In the genomic region with DNA sequence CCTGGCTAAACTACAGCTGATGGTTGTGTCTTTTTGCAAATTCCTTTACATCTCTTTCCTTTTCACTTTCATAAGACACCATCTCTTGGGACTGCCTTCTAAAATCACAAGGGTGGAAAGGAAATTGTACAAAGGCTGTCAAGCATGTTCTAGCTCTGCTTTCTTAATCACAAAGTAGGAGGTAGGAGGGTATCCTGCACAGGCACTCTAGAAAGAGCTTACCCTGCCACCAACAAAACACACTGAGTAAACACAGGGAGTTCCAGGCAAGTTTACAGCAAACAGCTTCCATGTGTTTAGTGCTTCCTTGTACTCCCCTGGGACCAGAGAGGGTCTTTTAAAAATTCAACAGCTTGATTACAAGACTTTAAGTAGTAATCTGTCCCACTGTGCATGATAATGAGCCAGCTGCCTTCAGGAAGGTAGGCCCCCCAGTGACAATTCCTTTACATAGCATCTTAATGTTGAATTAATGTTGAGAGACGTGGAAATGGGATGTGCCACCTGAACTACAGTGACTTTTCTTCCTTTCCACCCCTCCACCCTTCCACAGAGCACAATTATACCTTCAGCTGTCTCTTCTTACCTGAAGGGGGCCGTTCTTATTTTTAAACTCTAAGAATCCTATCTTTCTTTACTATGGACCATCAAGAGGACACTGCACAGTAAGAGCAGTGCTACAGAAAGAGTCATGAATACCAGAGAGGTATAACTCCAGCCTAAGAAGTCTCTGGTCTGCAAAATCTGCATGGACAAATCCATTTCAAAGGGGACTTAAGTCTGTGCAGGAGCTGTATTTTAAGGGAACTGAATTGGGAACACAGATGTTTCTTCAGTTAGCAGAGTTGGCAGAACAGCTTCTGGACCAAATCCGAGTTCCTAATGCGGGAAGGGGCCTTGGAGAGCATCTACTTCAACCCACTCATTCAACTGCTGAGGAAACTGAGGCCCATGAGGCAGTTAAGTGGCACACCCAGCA, we compare ENCODE assay signal across 2 cellular contexts.
TF ChIP-seq lines count a peak whose summit lies in the region.

No MANE protein-coding gene starts in this region.

TF ChIP-seq in HCT116, 20 proteins besides CTCF, POLR2A, EP300 and RAD21 (continued from another document):
- TF ChIP-seq ZBTB33 (IDR thresholded peaks at IDR 0.05; ENCODE audit: extremely low read depth, insufficient replicate concordance, low read length) (no peak), EGR1 (IDR thresholded peaks at IDR 0.05; ENCODE audit: low read depth) (no peak), SP1 (IDR thresholded peaks at IDR 0.05; ENCODE audit: low read depth) (no peak)

TF ChIP-seq in WTC11, 78 proteins besides CTCF, POLR2A, EP300 and RAD21 (continued from another document and continues in another):
- TF ChIP-seq FOXP4 (CRISPR knock-in tag; IDR thresholded peaks at IDR 0.05) = peak; percentile 58; the same call in 1 of the 2 replicates
- no peak for TF ChIP-seq SMAD4 (CRISPR knock-in tag; IDR thresholded peaks at IDR 0.05)
- TF ChIP-seq RORB (CRISPR knock-in tag; IDR thresholded peaks at IDR 0.05) = no peak
- TF ChIP-seq, protein P1, sequence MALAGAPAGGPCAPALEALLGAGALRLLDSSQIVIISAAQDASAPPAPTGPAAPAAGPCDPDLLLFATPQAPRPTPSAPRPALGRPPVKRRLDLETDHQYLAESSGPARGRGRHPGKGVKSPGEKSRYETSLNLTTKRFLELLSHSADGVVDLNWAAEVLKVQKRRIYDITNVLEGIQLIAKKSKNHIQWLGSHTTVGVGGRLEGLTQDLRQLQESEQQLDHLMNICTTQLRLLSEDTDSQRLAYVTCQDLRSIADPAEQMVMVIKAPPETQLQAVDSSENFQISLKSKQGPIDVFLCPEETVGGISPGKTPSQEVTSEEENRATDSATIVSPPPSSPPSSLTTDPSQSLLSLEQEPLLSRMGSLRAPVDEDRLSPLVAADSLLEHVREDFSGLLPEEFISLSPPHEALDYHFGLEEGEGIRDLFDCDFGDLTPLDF (CRISPR knock-in tag; IDR thresholded peaks at IDR 0.05) = no peak
- no peak for TF ChIP-seq ZNF138 (CRISPR knock-in tag; conservative IDR thresholded peaks at IDR 0.05)
- TF ChIP-seq SMAD3 (CRISPR knock-in tag; IDR thresholded peaks at IDR 0.05; ENCODE audit: borderline replicate concordance) = no peak
- TF ChIP-seq GTF2I (CRISPR knock-in tag; conservative IDR thresholded peaks at IDR 0.05) = peak; percentile 63
- TF ChIP-seq, protein P2, sequence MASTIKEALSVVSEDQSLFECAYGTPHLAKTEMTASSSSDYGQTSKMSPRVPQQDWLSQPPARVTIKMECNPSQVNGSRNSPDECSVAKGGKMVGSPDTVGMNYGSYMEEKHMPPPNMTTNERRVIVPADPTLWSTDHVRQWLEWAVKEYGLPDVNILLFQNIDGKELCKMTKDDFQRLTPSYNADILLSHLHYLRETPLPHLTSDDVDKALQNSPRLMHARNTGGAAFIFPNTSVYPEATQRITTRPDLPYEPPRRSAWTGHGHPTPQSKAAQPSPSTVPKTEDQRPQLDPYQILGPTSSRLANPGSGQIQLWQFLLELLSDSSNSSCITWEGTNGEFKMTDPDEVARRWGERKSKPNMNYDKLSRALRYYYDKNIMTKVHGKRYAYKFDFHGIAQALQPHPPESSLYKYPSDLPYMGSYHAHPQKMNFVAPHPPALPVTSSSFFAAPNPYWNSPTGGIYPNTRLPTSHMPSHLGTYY (CRISPR knock-in tag; IDR thresholded peaks at IDR 0.05) = no peak
- TF ChIP-seq ZNF232 (CRISPR knock-in tag; IDR thresholded peaks at IDR 0.05) = 0 out of 2 replicates have a peak, but pooled peaks have one; percentile 34
- 0 out of 2 replicates have a peak, but pooled peaks have one; percentile 55 for TF ChIP-seq ZBTB43 (CRISPR knock-in tag; IDR thresholded peaks at IDR 0.05)
- TF ChIP-seq MXD4 (CRISPR knock-in tag; IDR thresholded peaks at IDR 0.05; ENCODE audit: borderline replicate concordance) = no peak
- TF ChIP-seq ATF6 (CRISPR knock-in tag; IDR thresholded peaks at IDR 0.05) = no peak
- TF ChIP-seq NR1H2 (CRISPR knock-in tag; IDR thresholded peaks at IDR 0.05) = no peak
- no peak for TF ChIP-seq CREM (CRISPR knock-in tag; IDR thresholded peaks at IDR 0.05)
- 0 out of 2 replicates have a peak, but pooled peaks have one; percentile 18 for TF ChIP-seq SP1 (CRISPR knock-in tag; conservative IDR thresholded peaks at IDR 0.05)
- no peak; the same call in 1 of the 2 replicates for TF ChIP-seq ETV6 (CRISPR knock-in tag; IDR thresholded peaks at IDR 0.05)
- no peak for TF ChIP-seq ZNF263 (CRISPR knock-in tag; IDR thresholded peaks at IDR 0.05; ENCODE audit: low read depth)
- TF ChIP-seq, protein P3, sequence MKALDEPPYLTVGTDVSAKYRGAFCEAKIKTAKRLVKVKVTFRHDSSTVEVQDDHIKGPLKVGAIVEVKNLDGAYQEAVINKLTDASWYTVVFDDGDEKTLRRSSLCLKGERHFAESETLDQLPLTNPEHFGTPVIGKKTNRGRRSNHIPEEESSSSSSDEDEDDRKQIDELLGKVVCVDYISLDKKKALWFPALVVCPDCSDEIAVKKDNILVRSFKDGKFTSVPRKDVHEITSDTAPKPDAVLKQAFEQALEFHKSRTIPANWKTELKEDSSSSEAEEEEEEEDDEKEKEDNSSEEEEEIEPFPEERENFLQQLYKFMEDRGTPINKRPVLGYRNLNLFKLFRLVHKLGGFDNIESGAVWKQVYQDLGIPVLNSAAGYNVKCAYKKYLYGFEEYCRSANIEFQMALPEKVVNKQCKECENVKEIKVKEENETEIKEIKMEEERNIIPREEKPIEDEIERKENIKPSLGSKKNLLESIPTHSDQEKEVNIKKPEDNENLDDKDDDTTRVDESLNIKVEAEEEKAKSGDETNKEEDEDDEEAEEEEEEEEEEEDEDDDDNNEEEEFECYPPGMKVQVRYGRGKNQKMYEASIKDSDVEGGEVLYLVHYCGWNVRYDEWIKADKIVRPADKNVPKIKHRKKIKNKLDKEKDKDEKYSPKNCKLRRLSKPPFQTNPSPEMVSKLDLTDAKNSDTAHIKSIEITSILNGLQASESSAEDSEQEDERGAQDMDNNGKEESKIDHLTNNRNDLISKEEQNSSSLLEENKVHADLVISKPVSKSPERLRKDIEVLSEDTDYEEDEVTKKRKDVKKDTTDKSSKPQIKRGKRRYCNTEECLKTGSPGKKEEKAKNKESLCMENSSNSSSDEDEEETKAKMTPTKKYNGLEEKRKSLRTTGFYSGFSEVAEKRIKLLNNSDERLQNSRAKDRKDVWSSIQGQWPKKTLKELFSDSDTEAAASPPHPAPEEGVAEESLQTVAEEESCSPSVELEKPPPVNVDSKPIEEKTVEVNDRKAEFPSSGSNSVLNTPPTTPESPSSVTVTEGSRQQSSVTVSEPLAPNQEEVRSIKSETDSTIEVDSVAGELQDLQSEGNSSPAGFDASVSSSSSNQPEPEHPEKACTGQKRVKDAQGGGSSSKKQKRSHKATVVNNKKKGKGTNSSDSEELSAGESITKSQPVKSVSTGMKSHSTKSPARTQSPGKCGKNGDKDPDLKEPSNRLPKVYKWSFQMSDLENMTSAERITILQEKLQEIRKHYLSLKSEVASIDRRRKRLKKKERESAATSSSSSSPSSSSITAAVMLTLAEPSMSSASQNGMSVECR (CRISPR knock-in tag; IDR thresholded peaks at IDR 0.05; ENCODE audit: borderline replicate concordance) = no peak
- TF ChIP-seq, protein P4, sequence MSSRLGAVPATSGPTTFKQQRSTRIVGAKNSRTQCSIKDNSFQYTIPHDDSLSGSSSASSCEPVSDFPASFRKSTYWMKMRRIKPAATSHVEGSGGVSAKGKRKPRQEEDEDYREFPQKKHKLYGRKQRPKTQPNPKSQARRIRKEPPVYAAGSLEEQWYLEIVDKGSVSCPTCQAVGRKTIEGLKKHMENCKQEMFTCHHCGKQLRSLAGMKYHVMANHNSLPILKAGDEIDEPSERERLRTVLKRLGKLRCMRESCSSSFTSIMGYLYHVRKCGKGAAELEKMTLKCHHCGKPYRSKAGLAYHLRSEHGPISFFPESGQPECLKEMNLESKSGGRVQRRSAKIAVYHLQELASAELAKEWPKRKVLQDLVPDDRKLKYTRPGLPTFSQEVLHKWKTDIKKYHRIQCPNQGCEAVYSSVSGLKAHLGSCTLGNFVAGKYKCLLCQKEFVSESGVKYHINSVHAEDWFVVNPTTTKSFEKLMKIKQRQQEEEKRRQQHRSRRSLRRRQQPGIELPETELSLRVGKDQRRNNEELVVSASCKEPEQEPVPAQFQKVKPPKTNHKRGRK (CRISPR knock-in tag; IDR thresholded peaks at IDR 0.05; ENCODE audit: borderline replicate concordance) = no peak
- TF ChIP-seq, protein P5, sequence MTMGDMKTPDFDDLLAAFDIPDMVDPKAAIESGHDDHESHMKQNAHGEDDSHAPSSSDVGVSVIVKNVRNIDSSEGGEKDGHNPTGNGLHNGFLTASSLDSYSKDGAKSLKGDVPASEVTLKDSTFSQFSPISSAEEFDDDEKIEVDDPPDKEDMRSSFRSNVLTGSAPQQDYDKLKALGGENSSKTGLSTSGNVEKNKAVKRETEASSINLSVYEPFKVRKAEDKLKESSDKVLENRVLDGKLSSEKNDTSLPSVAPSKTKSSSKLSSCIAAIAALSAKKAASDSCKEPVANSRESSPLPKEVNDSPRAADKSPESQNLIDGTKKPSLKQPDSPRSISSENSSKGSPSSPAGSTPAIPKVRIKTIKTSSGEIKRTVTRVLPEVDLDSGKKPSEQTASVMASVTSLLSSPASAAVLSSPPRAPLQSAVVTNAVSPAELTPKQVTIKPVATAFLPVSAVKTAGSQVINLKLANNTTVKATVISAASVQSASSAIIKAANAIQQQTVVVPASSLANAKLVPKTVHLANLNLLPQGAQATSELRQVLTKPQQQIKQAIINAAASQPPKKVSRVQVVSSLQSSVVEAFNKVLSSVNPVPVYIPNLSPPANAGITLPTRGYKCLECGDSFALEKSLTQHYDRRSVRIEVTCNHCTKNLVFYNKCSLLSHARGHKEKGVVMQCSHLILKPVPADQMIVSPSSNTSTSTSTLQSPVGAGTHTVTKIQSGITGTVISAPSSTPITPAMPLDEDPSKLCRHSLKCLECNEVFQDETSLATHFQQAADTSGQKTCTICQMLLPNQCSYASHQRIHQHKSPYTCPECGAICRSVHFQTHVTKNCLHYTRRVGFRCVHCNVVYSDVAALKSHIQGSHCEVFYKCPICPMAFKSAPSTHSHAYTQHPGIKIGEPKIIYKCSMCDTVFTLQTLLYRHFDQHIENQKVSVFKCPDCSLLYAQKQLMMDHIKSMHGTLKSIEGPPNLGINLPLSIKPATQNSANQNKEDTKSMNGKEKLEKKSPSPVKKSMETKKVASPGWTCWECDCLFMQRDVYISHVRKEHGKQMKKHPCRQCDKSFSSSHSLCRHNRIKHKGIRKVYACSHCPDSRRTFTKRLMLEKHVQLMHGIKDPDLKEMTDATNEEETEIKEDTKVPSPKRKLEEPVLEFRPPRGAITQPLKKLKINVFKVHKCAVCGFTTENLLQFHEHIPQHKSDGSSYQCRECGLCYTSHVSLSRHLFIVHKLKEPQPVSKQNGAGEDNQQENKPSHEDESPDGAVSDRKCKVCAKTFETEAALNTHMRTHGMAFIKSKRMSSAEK (CRISPR knock-in tag; IDR thresholded peaks at IDR 0.05; ENCODE audit: borderline replicate concordance) = no peak
- TF ChIP-seq USF1 (CRISPR knock-in tag; IDR thresholded peaks at IDR 0.05) = no peak
